ENCODE assay signal across 11 cellular contexts in the genomic region with DNA sequence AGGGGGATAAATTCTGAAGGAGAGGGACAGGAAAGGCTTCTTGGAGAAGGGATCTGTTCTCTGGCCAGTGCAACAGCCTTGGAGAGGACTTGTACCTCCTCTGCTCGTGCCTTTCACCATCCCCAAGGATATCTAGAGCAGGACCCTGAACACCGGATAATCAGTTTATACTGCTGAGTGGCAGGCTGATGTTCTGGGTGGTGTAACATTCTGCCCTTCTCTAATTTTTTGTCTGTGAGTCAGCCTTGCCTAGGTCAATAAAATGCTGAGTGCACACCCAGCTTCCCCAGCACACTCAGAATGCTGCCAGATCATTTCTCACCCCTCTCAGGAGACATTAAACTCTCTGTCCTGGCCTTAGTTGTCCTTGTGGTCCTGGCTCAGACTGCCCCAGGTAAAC. TPM values are rescaled to one million over a fixed set of nuclear protein-coding genes. Genes with fewer than 3 reads are reported as not detected.
"Had no signal": no experiment of that assay in that cellular context is flagged by ENCODE, and none has a peak within 500 bp of the region (broad histone marks: within the 10 kb centered on the region; RNA-seq: fewer than 3 reads in every experiment).

DEFB115 (plus strand) TSS at position 301 of the 400 bp plus-strand sequence; CDS start at position 301, 0 bp downstream.

- H3K36me3 ChIP-seq: HAP-1 had no signal

- FAIRE-seq: HTR-8/SVneo had no signal

- H3K4me3 Mint-ChIP-seq: HFFc6, IgD-negative memory B cell had no signal

- H3K9me3 ChIP-seq: HAP-1 had no signal

- H3K36me3 Mint-ChIP-seq: IgD-negative memory B cell had no signal

- DNase-seq: GM23248, GOT3, H7, HFFc6, KBM-7 had no signal

- H3K27me3 Mint-ChIP-seq: IgD-negative memory B cell had no signal

- H3K9ac ChIP-seq: GM23248 had no signal

- H3K4me1 Mint-ChIP-seq: IgD-negative memory B cell had no signal

- H3K4me1 ChIP-seq: HAP-1 had no signal

- H2AFZ ChIP-seq: GM23248 had no signal

- ATAC-seq: HCT116 had no signal

- H3K27ac Mint-ChIP-seq: HFFc6, IgD-negative memory B cell had no signal

- H3K4me3 ChIP-seq: GM23248, HAP-1 had no signal

- H3K27ac ChIP-seq: GM23248 had no signal

RNA-seq across cellular contexts. Expression of gene DEFB115, which starts in this region (rescaled TPM):
- total RNA-seq: GM23248, H4, H7, HFFc6, HT-29 had no signal
- polyA plus RNA-seq: GM23248, IgD-negative memory B cell had no signal
